In the genomic region with DNA sequence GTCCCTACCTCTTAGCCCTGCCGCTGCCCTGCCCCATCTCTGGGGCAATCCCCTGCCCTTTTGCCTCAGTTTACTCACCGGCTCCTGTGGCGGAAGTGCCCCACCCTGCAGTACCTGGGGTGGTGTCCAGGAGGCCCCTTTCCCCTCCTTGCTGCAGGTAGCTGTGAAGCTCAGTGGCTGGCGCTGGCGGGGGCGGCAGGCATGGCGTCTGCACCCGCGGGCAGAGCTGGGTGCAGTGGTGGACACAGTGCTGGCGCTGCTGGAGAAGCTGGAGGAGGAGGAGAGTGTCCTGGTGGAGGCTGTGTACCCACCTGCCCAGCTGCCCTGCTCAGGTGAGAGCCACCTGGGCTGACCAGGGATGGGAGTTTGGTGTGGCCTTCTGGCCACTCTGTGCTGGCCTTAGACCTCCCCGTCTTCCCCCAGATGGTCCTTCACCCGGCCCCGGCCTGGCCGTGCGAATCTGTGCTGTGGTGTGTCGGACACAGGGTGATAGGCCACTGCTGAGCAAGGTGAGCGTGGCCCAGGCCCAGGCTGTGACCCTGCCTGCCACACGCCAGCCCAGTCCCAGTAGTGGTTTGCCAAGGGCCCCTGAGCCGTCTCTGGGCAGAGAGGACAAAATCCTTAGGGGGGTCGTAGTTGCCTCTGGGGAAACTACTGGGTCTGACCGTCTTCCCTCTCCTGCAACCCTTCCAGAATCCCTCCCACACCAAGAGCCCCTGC, we compare ENCODE assay signal across 11 cellular contexts. TPM values are rescaled to one million over a fixed set of nuclear protein-coding genes. Genes with fewer than 3 reads are reported as not detected.
A peak's percentile ranks its signal among the peaks of the same experiment; 100 is the strongest.
DNase-seq lines count a peak whose midpoint lies in the region; ATAC-seq and TF ChIP-seq lines count a peak whose summit lies in the region.
"Had no signal": no experiment of that assay in that cellular context is flagged by ENCODE, and none has a peak within 500 bp of the region (broad histone marks: within the 10 kb centered on the region; RNA-seq: fewer than 3 reads in every experiment).

No MANE protein-coding gene starts in this region.

- H3K9me3 ChIP-seq in right atrium auricular region (no peaks in the 10 kb centered on the region), upper lobe of left lung (no peaks in the 10 kb centered on the region)
- H3K9me3 ChIP-seq in naive thymus-derived CD4-positive, alpha-beta T cell (ENCODE audit: control insufficient read depth in 2 of 3, low read length in 3 of 3): no peaks in the 10 kb centered on the region

- H3K4me3 ChIP-seq in right atrium auricular region: no peak overlapping the region
- H3K4me3 ChIP-seq in naive thymus-derived CD4-positive, alpha-beta T cell (ENCODE audit: low read length): peak overlapping the region; percentile 56
- H3K4me3 ChIP-seq in upper lobe of left lung: no peak overlapping the region

- no peak for DNase-seq in right atrium auricular region (ENCODE audit: low spot score)
- no peak for DNase-seq in left cardiac atrium
- DNase-seq in activated T-cell treated with anti-CD3 and anti-CD28 coated beads, Interleukin-2, amount 50 U/mL, for 72 hours: no peak
- no peak for DNase-seq in naive thymus-derived CD4-positive, alpha-beta T cell
- DNase-seq in upper lobe of left lung: peak in 1 of 2 donors; percentile 81
- no peak for DNase-seq in cerebellar nuclear complex (lab: John Stamatoyannopoulos, UW)
- DNase-seq in KBM-7: no peak
- DNase-seq: COR-L47, GM23248, NCI-H1417 had no signal

- peaks cover 56% of the 10 kb centered on the region for H3K4me1 Mint-ChIP-seq in activated T-cell treated with anti-CD3 and anti-CD28 coated beads, Interleukin-2, amount 50 U/mL, for 72 hours (ENCODE audit: low read depth)
- peaks cover 24 to 64% (median 49%) of the 10 kb centered on the region in 7 donors for H3K4me1 Mint-ChIP-seq in naive thymus-derived CD4-positive, alpha-beta T cell

- H3K36me3 Mint-ChIP-seq in activated T-cell treated with anti-CD3 and anti-CD28 coated beads, Interleukin-2, amount 50 U/mL, for 72 hours (ENCODE audit: insufficient read depth in 2 of 2): no peaks in the 10 kb centered on the region
- peaks cover 0 to 4% (median 0%) of the 10 kb centered on the region in 5 donors for H3K36me3 Mint-ChIP-seq in naive thymus-derived CD4-positive, alpha-beta T cell

- peaks cover 0 to 62% of the 10 kb centered on the region in 2 donors for H3K4me1 ChIP-seq in right atrium auricular region
- H3K4me1 ChIP-seq in naive thymus-derived CD4-positive, alpha-beta T cell (ENCODE audit: control insufficient read depth in 2 of 2, insufficient read depth in 2 of 2, low read length in 2 of 2): peaks cover 51 to 54% of the 10 kb centered on the region in 2 donors
- H3K4me1 ChIP-seq in upper lobe of left lung: peaks cover 47 to 63% (median 50%) of the 10 kb centered on the region in 4 donors

- H3K27ac ChIP-seq in right atrium auricular region (peak overlapping the region; percentile 87 to 90), upper lobe of left lung (peak overlapping the region; percentile 83 to 90 (median 88))
- H3K27ac ChIP-seq in naive thymus-derived CD4-positive, alpha-beta T cell (ENCODE audit: low read depth, low read length): peak overlapping the region; percentile 77
- H3K27ac ChIP-seq: GM23248 had no signal

- CTCF ChIA-PET in naive thymus-derived CD4-positive, alpha-beta T cell (lab: Charles Lee): interaction anchor here (0.7 to 6.0 kb wide), 9 partner anchors 11 to 88 kb away, joined by 3 to 67 read pairs (median 6); a partner anchor contains a TSS

- in situ Hi-C loops in KBM-7 (cut with MboI; ENCODE audit: low pct_unique_long_range_greater_than_20kb, low sequenced_read_pairs): no loop called here

- no peaks in the 10 kb centered on the region for H3K9me3 Mint-ChIP-seq in activated T-cell treated with anti-CD3 and anti-CD28 coated beads, Interleukin-2, amount 50 U/mL, for 72 hours
- H3K9me3 Mint-ChIP-seq in naive thymus-derived CD4-positive, alpha-beta T cell: no peaks in the 10 kb centered on the region

- 96 to 98% methylated on average over 16 to 18 of the region's 21 CpGs for WGBS in upper lobe of left lung, 2 donors

- H3K27me3 Mint-ChIP-seq in activated T-cell treated with anti-CD3 and anti-CD28 coated beads, Interleukin-2, amount 50 U/mL, for 72 hours (ENCODE audit: low read depth): no peaks in the 10 kb centered on the region
- peaks cover 0 to 17% (median 0%) of the 10 kb centered on the region in 5 donors for H3K27me3 Mint-ChIP-seq in naive thymus-derived CD4-positive, alpha-beta T cell

- POLR2A ChIA-PET in naive thymus-derived CD4-positive, alpha-beta T cell (lab: Charles Lee): interaction anchor here (0.6 to 31.8 kb wide), 17 partner anchors 8 to 151 kb away, joined by 3 to 1530 read pairs (median 8); a partner anchor contains a TSS

- H3K4me3 Mint-ChIP-seq in activated T-cell treated with anti-CD3 and anti-CD28 coated beads, Interleukin-2, amount 50 U/mL, for 72 hours: peak overlapping the region; percentile 86 to 88
- peak overlapping the region in 9 of 10 donors; percentile 80 to 93 (median 86) for H3K4me3 Mint-ChIP-seq in naive thymus-derived CD4-positive, alpha-beta T cell

- H3K27me3 ChIP-seq in right atrium auricular region: no peaks in the 10 kb centered on the region
- H3K27me3 ChIP-seq in naive thymus-derived CD4-positive, alpha-beta T cell (ENCODE audit: control insufficient read depth in 2 of 2, insufficient read depth in 2 of 2, low read length in 2 of 2): no peaks in the 10 kb centered on the region
- H3K27me3 ChIP-seq in upper lobe of left lung: peaks cover 0 to 3% (median 0%) of the 10 kb centered on the region in 4 donors

- TF ChIP-seq EP300 in upper lobe of left lung (IDR thresholded peaks at IDR 0.05): no peak

- H3K27ac Mint-ChIP-seq in activated T-cell treated with anti-CD3 and anti-CD28 coated beads, Interleukin-2, amount 50 U/mL, for 72 hours: no peak overlapping the region
- H3K27ac Mint-ChIP-seq in naive thymus-derived CD4-positive, alpha-beta T cell: peak overlapping the region in 8 of 9 donors; percentile 71 to 99 (median 92)

- TF ChIP-seq CTCF in right atrium auricular region (IDR thresholded peaks at IDR 0.05): no peak
- TF ChIP-seq CTCF in upper lobe of left lung (IDR thresholded peaks at IDR 0.05): no peak

- intact Hi-C loops in left cardiac atrium (cut with DNase I): no loop called here
- intact Hi-C loops in naive thymus-derived CD4-positive, alpha-beta T cell (cut with micrococcal nuclease): no loop called here

- ATAC-seq in left cardiac atrium: no peak
- no peak for ATAC-seq in activated T-cell treated with anti-CD3 and anti-CD28 coated beads, Interleukin-2, amount 50 U/mL, for 72 hours (replicated peaks in 1 of 2)
- no peak for ATAC-seq in naive thymus-derived CD4-positive, alpha-beta T cell
- no peak for ATAC-seq in upper lobe of left lung (ENCODE audit: low FRiP score in 2 of 2)
- no peak for ATAC-seq in GM18517 (IDR thresholded peaks at IDR 0.05; ENCODE audit: unreplicated experiment)

- H3K36me3 ChIP-seq in right atrium auricular region (no peaks in the 10 kb centered on the region), upper lobe of left lung (no peaks in the 10 kb centered on the region)
- H3K36me3 ChIP-seq in naive thymus-derived CD4-positive, alpha-beta T cell (ENCODE audit: control insufficient read depth in 2 of 3, insufficient read depth in 3 of 3, low read length in 3 of 3): no peaks in the 10 kb centered on the region

- no peak for TF ChIP-seq POLR2A in upper lobe of left lung (IDR thresholded peaks at IDR 0.05)

RNA-seq across cellular contexts. Expression of a gene that starts 4.0 kb away (rescaled TPM):
- total RNA-seq in right atrium auricular region: 1 to 10 TPM; 9.7 to 9.9 TPM
- total RNA-seq in left cardiac atrium: 10 to 100 TPM in 1 of 2 donors, 1 to 10 TPM in 1; 6.6 to 11.9 TPM
- 1 to 10 TPM; 3.8 to 5.0 TPM for total RNA-seq in activated T-cell treated with anti-CD3 and anti-CD28 coated beads, Interleukin-2, amount 50 U/mL, for 72 hours
- total RNA-seq in naive thymus-derived CD4-positive, alpha-beta T cell: 10 to 100 TPM in 2 of 5 experiments, 1 to 10 TPM in 2, under 1 TPM in 1; 0.53 to 14.2 (median 5.1) TPM
- 1 to 10 TPM in 1 of 2 donors, under 1 TPM in 1; 0.97 to 1.4 TPM for polyA plus RNA-seq in naive thymus-derived CD4-positive, alpha-beta T cell
- 1 to 10 TPM in 2 of 6 donors, under 1 TPM in 4; 0.49 to 4.2 (median 0.89) TPM for total RNA-seq in upper lobe of left lung

RNA-seq across cellular contexts. Expression of a gene that starts 8.8 kb away (rescaled TPM):
- total RNA-seq in right atrium auricular region (10 to 100 TPM; 35.5 to 44.6 TPM), left cardiac atrium (10 to 100 TPM; 25.5 to 31.0 TPM), upper lobe of left lung (10 to 100 TPM; 35.2 to 94.3 (median 50.4) TPM)
- 10 to 100 TPM; 55.0 to 56.1 TPM for total RNA-seq in activated T-cell treated with anti-CD3 and anti-CD28 coated beads, Interleukin-2, amount 50 U/mL, for 72 hours
- total RNA-seq in naive thymus-derived CD4-positive, alpha-beta T cell: 10 to 100 TPM; 61.9 to 83.9 (median 77.7) TPM
- polyA plus RNA-seq in naive thymus-derived CD4-positive, alpha-beta T cell: 10 to 100 TPM; 45.2 to 46.6 TPM

RNA-seq across cellular contexts. Expression of a gene that starts 15.6 kb away (rescaled TPM):
- total RNA-seq in right atrium auricular region (1 to 10 TPM in 1 of 2 donors, under 1 TPM in 1; 0.33 to 1.4 TPM), left cardiac atrium (1 to 10 TPM; 2.4 to 2.8 TPM), upper lobe of left lung (10 to 100 TPM in 5 of 6 donors, 1 to 10 TPM in 1; 8.4 to 45.3 (median 32.7) TPM)
- total RNA-seq in activated T-cell treated with anti-CD3 and anti-CD28 coated beads, Interleukin-2, amount 50 U/mL, for 72 hours: 100 to 1,000 TPM in 1 of 2 donors, 10 to 100 TPM in 1; 93.3 to 120 TPM
- 100 to 1,000 TPM; 243 to 425 (median 346) TPM for total RNA-seq in naive thymus-derived CD4-positive, alpha-beta T cell
- 100 to 1,000 TPM; 225 to 366 TPM for polyA plus RNA-seq in naive thymus-derived CD4-positive, alpha-beta T cell
- total RNA-seq: GM23248 had no signal
- polyA plus RNA-seq: GM23248 had no signal

RNA-seq across cellular contexts. Expression of a gene that starts 17.8 kb away (rescaled TPM):
- 100 to 1,000 TPM in 1 of 2 donors, 10 to 100 TPM in 1; 97.8 to 112 TPM for total RNA-seq in right atrium auricular region
- 10 to 100 TPM; 86.7 to 94.1 TPM for total RNA-seq in left cardiac atrium
- total RNA-seq in activated T-cell treated with anti-CD3 and anti-CD28 coated beads, Interleukin-2, amount 50 U/mL, for 72 hours: 100 to 1,000 TPM; 211 to 244 TPM
- total RNA-seq in naive thymus-derived CD4-positive, alpha-beta T cell: 100 to 1,000 TPM in 4 of 5 experiments, 10 to 100 TPM in 1; 83.0 to 339 (median 122) TPM
- 100 to 1,000 TPM; 350 to 363 TPM for polyA plus RNA-seq in naive thymus-derived CD4-positive, alpha-beta T cell
- 100 to 1,000 TPM in 3 of 6 donors, 10 to 100 TPM in 3; 83.8 to 191 (median 135) TPM for total RNA-seq in upper lobe of left lung

RNA-seq across cellular contexts. Expression of a gene that starts 18.0 kb away (rescaled TPM):
- total RNA-seq in right atrium auricular region: 1 to 10 TPM; 1.9 to 2.8 TPM
- total RNA-seq in left cardiac atrium: 1 to 10 TPM; 1.8 to 4.7 TPM
- total RNA-seq in activated T-cell treated with anti-CD3 and anti-CD28 coated beads, Interleukin-2, amount 50 U/mL, for 72 hours: 100 to 1,000 TPM in 1 of 2 donors, 10 to 100 TPM in 1; 94.5 to 119 TPM
- total RNA-seq in naive thymus-derived CD4-positive, alpha-beta T cell: 100 to 1,000 TPM; 134 to 357 (median 194) TPM
- polyA plus RNA-seq in naive thymus-derived CD4-positive, alpha-beta T cell: 100 to 1,000 TPM; 498 to 670 TPM
- total RNA-seq in upper lobe of left lung: 10 to 100 TPM; 12.8 to 34.0 (median 18.0) TPM
- total RNA-seq: GM23248 had no signal
